In the genomic region with DNA sequence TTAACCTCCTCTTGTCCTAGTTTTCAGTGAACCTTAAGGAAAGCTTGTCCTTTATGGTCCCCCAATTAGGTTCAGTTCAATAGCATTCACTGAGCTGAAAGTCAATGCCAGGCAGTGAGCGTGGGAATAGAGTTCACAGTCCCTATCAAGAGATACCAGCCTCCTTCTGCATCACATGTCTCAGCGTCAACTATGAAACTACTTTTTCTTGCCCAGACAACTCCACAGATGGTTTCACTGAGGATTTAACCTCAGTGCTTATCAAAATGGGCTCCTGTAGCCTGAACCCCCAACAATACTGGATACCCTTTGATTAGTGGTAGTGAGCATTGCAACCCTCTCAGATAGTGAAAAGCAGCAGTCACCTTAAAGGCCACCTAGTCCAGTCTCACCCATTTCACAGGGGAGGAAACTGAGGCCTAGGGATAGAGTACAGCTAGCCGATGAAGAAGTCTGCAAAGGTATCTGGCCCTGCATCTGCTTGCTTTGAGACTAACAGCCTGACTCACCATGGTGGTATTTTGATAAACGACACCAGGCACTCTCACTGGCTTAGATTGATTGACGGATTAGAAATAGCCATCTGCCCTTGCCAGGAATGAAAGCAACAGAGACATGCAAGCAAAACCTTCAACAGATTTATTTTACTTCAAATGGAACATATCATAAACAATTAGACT, we compare ENCODE assay signal across 1 cellular context.
TF ChIP-seq lines count a peak whose summit lies in the region.

No MANE protein-coding gene starts in this region.

TF ChIP-seq in IMR-90, 13 proteins besides CTCF, POLR2A, EP300 and RAD21:
- TF ChIP-seq SMC3 (IDR thresholded peaks at IDR 0.05; ENCODE audit: low read depth, low read length) (no peak), NFE2L2 (IDR thresholded peaks at IDR 0.05; ENCODE audit: low read depth, low read length) (no peak)
